Comparison of ENCODE assay signal across 10 cellular contexts in the genomic region with DNA sequence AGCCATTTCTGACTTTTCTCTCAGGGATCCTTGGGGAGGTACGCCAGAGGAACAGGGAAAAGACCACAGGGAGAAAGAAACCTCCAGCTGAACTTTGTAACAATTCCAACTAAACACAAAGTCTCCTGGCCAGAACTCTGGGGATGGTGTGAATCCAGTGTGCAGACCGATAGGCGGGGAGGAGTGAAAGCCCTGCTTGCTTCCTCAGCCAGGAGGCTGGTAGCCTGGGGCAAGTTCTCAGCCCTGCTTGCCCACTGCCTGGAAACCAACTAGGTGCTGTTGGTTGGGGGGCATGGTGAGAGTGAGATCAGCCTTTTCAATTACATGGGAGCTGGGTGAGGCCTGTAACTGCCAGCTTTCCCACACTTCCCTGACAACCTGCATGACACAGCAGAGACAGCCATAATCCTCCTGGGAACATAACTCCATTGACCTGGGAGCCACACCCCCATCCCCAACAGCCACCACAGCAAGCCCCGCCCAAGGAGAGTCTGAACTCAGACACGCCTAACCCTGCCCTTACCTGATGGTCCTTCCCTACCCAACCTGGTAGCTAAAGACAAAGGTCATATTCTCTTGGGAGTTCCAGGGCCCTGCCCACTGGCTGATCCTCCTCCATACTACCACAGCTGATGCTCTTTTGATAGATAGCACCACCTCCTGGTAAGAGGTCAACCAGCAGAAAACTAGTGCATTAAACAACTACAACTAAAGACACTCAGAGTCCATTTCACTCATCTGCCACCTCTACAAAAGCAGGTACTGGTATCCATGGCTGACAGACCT.
DNase-seq lines count a peak whose midpoint lies in the region; ATAC-seq and TF ChIP-seq lines count a peak whose summit lies in the region.
"Had no signal": no experiment of that assay in that cellular context is flagged by ENCODE, and none has a peak within 500 bp of the region (broad histone marks: within the 10 kb centered on the region; RNA-seq: fewer than 3 reads in every experiment).

No MANE protein-coding gene starts in this region.

- no TSS peak for BruUV-seq in A673 (replicated peaks; lab: Mats Ljungman, UMichigan)

- POLR2A ChIA-PET in A673 (lab: Charles Lee; ENCODE audit: low non-redundant PET), result no interaction called here

- TF ChIP-seq CTCF in A673 (conservative IDR thresholded peaks at IDR 0.05; ENCODE audit: low read depth, low read length) (peak; percentile 59), GM12873 (IDR thresholded peaks at IDR 0.05; ENCODE audit: insufficient read depth, low read depth, low read length, missing control alignments) (peak; percentile 46), prostate gland (IDR thresholded peaks at IDR 0.05) (peak in 1 of 4 experiments; percentile 15)

- H3K9me3 ChIP-seq in A673 (ENCODE audit: low read depth, low read length, poor library complexity, severe bottlenecking) (peaks cover 8% of the 10 kb centered on the region), prostate gland (no peaks in the 10 kb centered on the region)

- H3K27me3 ChIP-seq in A673 (replicated peaks; ENCODE audit: insufficient read depth, low read depth, low read length, poor library complexity) (no peaks in the 10 kb centered on the region), prostate gland (replicated peaks; ENCODE audit: insufficient read depth) (no peaks in the 10 kb centered on the region)
- H3K27me3 ChIP-seq: stomach had no signal

- intact Hi-C loops in A673 (cut with micrococcal nuclease; ENCODE audit: unreplicated experiment) (loop anchor here (10.0 kb wide), 1 partner anchor 231 kb away; no protein-coding TSS in a partner anchor), prostate gland (cut with DNase I) (no loop called here)

- H3K27ac ChIP-seq in A673 (ENCODE audit: low read depth, low read length, poor library complexity, severe bottlenecking) (no peak overlapping the region), prostate gland (no peak overlapping the region)
- H3K27ac ChIP-seq: stomach had no signal

- 94% methylated on average over 5 of the region's 5 CpGs for WGBS in prostate gland

- DNase-seq in A673 (ENCODE audit: low spot score) (peak; percentile 58), NCI-H748 (lab: John Stamatoyannopoulos, UW; ENCODE audit: unreplicated experiment) (peak; percentile 75), erythroblast (lab: John Stamatoyannopoulos, UW) (peak; percentile 49 to 59), prostate gland (ENCODE audit: low spot score) (no peak), globus pallidus (ENCODE audit: low spot score) (no peak)
- DNase-seq in stimulated activated CD4-positive, alpha-beta T cell treated with anti-CD3 and anti-CD28 coated beads, Interleukin-2, amount 100 ng/mL, for 48 hours, result no peak
- DNase-seq: NCI-H2081 treated with DMSO at 0.1 percent for 48 hours, stomach had no signal

- TF ChIP-seq POLR2A in erythroblast (IDR thresholded peaks at IDR 0.05; ENCODE audit: low read length), result no peak
- TF ChIP-seq POLR2A in prostate gland (IDR thresholded peaks at IDR 0.05), result no peak

- H3K36me3 ChIP-seq in A673 (ENCODE audit: insufficient read depth, low read length, poor library complexity, severe bottlenecking) (no peaks in the 10 kb centered on the region), prostate gland (no peaks in the 10 kb centered on the region)

- H3K4me1 ChIP-seq in A673 (ENCODE audit: insufficient read depth, low read length, poor library complexity, severe bottlenecking), result no peaks in the 10 kb centered on the region
- no peaks in the 10 kb centered on the region for H3K4me1 ChIP-seq in prostate gland (replicated peaks)
- H3K4me1 ChIP-seq: stomach had no signal

- H3K4me3 ChIP-seq in A673 (ENCODE audit: low read depth, low read length, poor library complexity, severe bottlenecking), result no peak overlapping the region
- no peak overlapping the region for H3K4me3 ChIP-seq in prostate gland
- H3K4me3 ChIP-seq: stomach had no signal

- CTCF ChIA-PET in A673 (lab: Charles Lee), result no interaction called here

- ATAC-seq in GM19023 (IDR thresholded peaks at IDR 0.05; ENCODE audit: unreplicated experiment), result no peak

Comparison
In these comparisons a context has a peak if more than half of its experiments do, and no peak if none do; other contexts are left out.
1. DNase-seq: peak in A673 (single experiment), NCI-H748 (single experiment) and erythroblast (2 of 2); none in prostate gland (single experiment), stimulated activated CD4-positive, alpha-beta T cell treated with anti-CD3 and anti-CD28 coated beads, Interleukin-2, amount 100 ng/mL, for 48 hours (0 of 2) and globus pallidus (single experiment).